In the genomic region with DNA sequence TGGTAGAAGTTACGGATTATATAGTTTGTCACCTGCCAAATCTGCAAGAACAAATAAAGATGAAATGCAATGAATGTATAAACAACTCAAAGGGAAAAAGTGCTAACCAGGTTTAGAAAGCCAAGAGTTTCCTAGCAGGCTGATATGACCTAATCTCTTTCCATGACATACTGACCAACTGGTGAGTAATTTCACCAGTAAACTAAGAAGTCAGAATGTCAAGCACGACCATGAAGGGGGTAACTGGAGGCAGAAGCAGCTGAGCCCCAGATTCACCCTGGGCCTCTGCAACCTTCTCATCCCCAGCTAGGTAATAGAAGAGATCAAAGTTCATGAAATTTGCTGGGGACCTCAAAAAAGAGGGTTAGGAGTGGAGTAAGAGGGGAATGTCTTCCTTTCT, we compare ENCODE assay signal across 10 cellular contexts. TPM values are rescaled to one million over a fixed set of nuclear protein-coding genes. Genes with fewer than 3 reads are reported as not detected.
DNase-seq lines count a peak whose midpoint lies in the region; ATAC-seq, FAIRE-seq and TF ChIP-seq lines count a peak whose summit lies in the region.
"Had no signal": no experiment of that assay in that cellular context is flagged by ENCODE, and none has a peak within 500 bp of the region (broad histone marks: within the 10 kb centered on the region; RNA-seq: fewer than 3 reads in every experiment).

No MANE protein-coding gene starts in this region.

- peaks cover 1% of the 10 kb centered on the region for H3K36me3 Mint-ChIP-seq in activated CD8-positive, alpha-beta memory T cell treated with anti-CD3 and anti-CD28 coated beads, Interleukin-2, amount 10 ng/mL, durations not matched to agents 7 days and 5 days

- H3K4me3 Mint-ChIP-seq in activated CD8-positive, alpha-beta memory T cell treated with anti-CD3 and anti-CD28 coated beads, Interleukin-2, amount 10 ng/mL, durations not matched to agents 7 days and 5 days, result no peak overlapping the region

- no peak overlapping the region for H3K4me3 ChIP-seq in fibroblast of villous mesenchyme (ENCODE audit: low read depth, low read length)

- no peaks in the 10 kb centered on the region for H3K9me3 Mint-ChIP-seq in activated CD8-positive, alpha-beta memory T cell treated with anti-CD3 and anti-CD28 coated beads, Interleukin-2, amount 10 ng/mL, durations not matched to agents 7 days and 5 days (ENCODE audit: low read depth)

- peaks cover 39% of the 10 kb centered on the region for H3K27me3 Mint-ChIP-seq in activated CD8-positive, alpha-beta memory T cell treated with anti-CD3 and anti-CD28 coated beads, Interleukin-2, amount 10 ng/mL, durations not matched to agents 7 days and 5 days

- peak; percentile 36 for FAIRE-seq in HTR-8/SVneo (lab: Jason Lieb, UNC)

- ATAC-seq in activated CD8-positive, alpha-beta memory T cell treated with anti-CD3 and anti-CD28 coated beads, Interleukin-2, amount 10 ng/mL, durations not matched to agents 7 days and 5 days, result peak; percentile 61
- no peak for ATAC-seq in GM19467 (IDR thresholded peaks at IDR 0.05; ENCODE audit: unreplicated experiment)

- no peak for TF ChIP-seq CTCF in fibroblast of villous mesenchyme (IDR thresholded peaks at IDR 0.05; ENCODE audit: insufficient read depth, low read depth, low read length)

- H3K27ac Mint-ChIP-seq in activated CD8-positive, alpha-beta memory T cell treated with anti-CD3 and anti-CD28 coated beads, Interleukin-2, amount 10 ng/mL, durations not matched to agents 7 days and 5 days, result no peak overlapping the region

- no peak for DNase-seq in activated CD8-positive, alpha-beta memory T cell treated with anti-CD3 and anti-CD28 coated beads, Interleukin-2, amount 10 ng/mL, durations not matched to agents 7 days and 5 days
- no peak for DNase-seq in activated CD8-positive, alpha-beta memory T cell treated with anti-CD3 and anti-CD28 coated beads for 24 hours
- DNase-seq in HTR-8/SVneo (ENCODE audit: insufficient read length, low spot score), result no peak
- peak; percentile 43 for DNase-seq in fibroblast of villous mesenchyme (ENCODE audit: low read depth)
- peak; percentile 40 for DNase-seq in stromal cell of bone marrow (ENCODE audit: low read depth)
- no peak for DNase-seq in effector CD4-positive, alpha-beta T cell
- no peak for DNase-seq in putamen (ENCODE audit: low spot score)
- DNase-seq: DND-41, NCI-H1105 had no signal

- CTCF ChIA-PET in activated CD8-positive, alpha-beta memory T cell treated with anti-CD3 and anti-CD28 coated beads, Interleukin-2, amount 10 ng/mL, durations not matched to agents 7 days and 5 days (lab: Charles Lee), result interaction anchor here (1.4 to 1.6 kb wide), 3 partner anchors 10 to 185 kb away, joined by 4 to 6 read pairs (median 5); a partner anchor contains a TSS

- peaks cover 11% of the 10 kb centered on the region for H3K4me1 Mint-ChIP-seq in activated CD8-positive, alpha-beta memory T cell treated with anti-CD3 and anti-CD28 coated beads, Interleukin-2, amount 10 ng/mL, durations not matched to agents 7 days and 5 days

RNA-seq across cellular contexts. Expression of a gene that starts 10.2 kb away (rescaled TPM):
- 10 to 100 TPM in 1 of 2 experiments, 1 to 10 TPM in 1; 9.1 to 36.4 TPM for total RNA-seq in activated CD8-positive, alpha-beta memory T cell treated with anti-CD3 and anti-CD28 coated beads, Interleukin-2, amount 10 ng/mL, durations not matched to agents 7 days and 5 days
- 142 and 195 TPM in 2 replicates for total RNA-seq in fibroblast of villous mesenchyme

Comparison
In these comparisons a context has a peak if more than half of its experiments do, and no peak if none do; other contexts are left out.
1. DNase-seq: peak in fibroblast of villous mesenchyme (single experiment) and stromal cell of bone marrow (single experiment); none in activated CD8-positive, alpha-beta memory T cell treated with anti-CD3 and anti-CD28 coated beads, Interleukin-2, amount 10 ng/mL, durations not matched to agents 7 days and 5 days (single experiment), activated CD8-positive, alpha-beta memory T cell treated with anti-CD3 and anti-CD28 coated beads for 24 hours (single experiment), HTR-8/SVneo (single experiment), effector CD4-positive, alpha-beta T cell (single experiment) and putamen (single experiment).